In the genomic region with DNA sequence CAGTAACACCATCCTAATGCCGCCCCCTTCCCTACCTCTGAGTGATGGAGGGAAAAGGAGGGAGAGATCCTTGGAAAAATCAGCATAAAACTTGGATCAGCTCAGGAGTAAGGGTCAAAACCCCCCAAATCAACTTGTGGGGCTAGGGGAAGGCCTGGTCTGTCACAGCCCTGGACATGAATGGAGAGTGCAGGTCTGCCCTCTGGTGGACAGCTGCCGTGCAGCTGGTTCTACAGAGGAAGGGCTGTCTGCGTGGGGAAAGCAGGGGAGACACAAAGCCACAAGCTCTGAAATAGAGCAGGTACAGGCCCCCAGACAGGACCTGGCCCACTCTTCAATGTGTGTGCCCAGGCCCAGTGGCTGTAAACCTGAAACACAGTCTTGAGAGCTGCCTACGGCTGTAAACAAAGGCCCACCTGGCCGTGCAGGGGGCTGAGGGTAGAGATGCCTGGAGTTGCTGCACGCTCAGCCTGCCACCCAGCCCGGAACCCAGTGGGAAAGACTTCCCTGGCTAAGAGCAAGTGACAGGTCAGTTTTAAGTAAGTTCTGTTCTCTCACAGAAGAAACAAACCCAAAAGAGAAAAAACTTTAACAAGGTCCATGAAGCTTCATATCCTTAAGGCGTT, we compare ENCODE assay signal across 8 cellular contexts. TPM values are rescaled to one million over a fixed set of nuclear protein-coding genes. Genes with fewer than 3 reads are reported as not detected.
DNase-seq lines count a peak whose midpoint lies in the region; ATAC-seq, FAIRE-seq and TF ChIP-seq lines count a peak whose summit lies in the region.

No MANE protein-coding gene starts in this region.

- ATAC-seq in activated T-helper 17 cell treated with anti-CD3 and anti-CD28 coated beads, Interleukin-2, amount 50 U/mL, for 72 hours (replicated peaks) = peak; percentile 63
- ATAC-seq in foreskin keratinocyte (peak; percentile 57), pancreas (peak; percentile 44 to 77 (median 70)), GM19467 (IDR thresholded peaks at IDR 0.05; ENCODE audit: unreplicated experiment) (no peak), GM21717 (IDR thresholded peaks at IDR 0.05; ENCODE audit: unreplicated experiment) (no peak)

- H3K27me3 ChIP-seq in Peyer's patch (no peaks in the 10 kb centered on the region), foreskin keratinocyte (no peaks in the 10 kb centered on the region), pancreas (no peaks in the 10 kb centered on the region)

- H3K36me3 Mint-ChIP-seq in activated T-helper 17 cell treated with anti-CD3 and anti-CD28 coated beads, Interleukin-2, amount 50 U/mL, for 72 hours (ENCODE audit: low read depth) = peaks cover 81% of the 10 kb centered on the region

- peak overlapping the region; percentile 70 for H3K27ac Mint-ChIP-seq in activated T-helper 17 cell treated with anti-CD3 and anti-CD28 coated beads, Interleukin-2, amount 50 U/mL, for 72 hours

- H3K4me3 ChIP-seq in Peyer's patch = no peak overlapping the region
- no peak overlapping the region for H3K4me3 ChIP-seq in pancreas

- no peak overlapping the region for H3K27ac ChIP-seq in Peyer's patch
- no peak overlapping the region for H3K27ac ChIP-seq in foreskin keratinocyte
- no peak overlapping the region for H3K27ac ChIP-seq in pancreas

- intact Hi-C loops in pancreas (cut with DNase I) = loop anchor here in 2 of 3 donors (5.0 to 10.0 kb wide), 2 partner anchors 135 to 323 kb away; a partner anchor contains a TSS

- H3K9me3 ChIP-seq in Peyer's patch (no peaks in the 10 kb centered on the region), pancreas (no peaks in the 10 kb centered on the region)

- H3K9me3 Mint-ChIP-seq in activated T-helper 17 cell treated with anti-CD3 and anti-CD28 coated beads, Interleukin-2, amount 50 U/mL, for 72 hours = no peaks in the 10 kb centered on the region

- no peaks in the 10 kb centered on the region for H3K27me3 Mint-ChIP-seq in activated T-helper 17 cell treated with anti-CD3 and anti-CD28 coated beads, Interleukin-2, amount 50 U/mL, for 72 hours

- H3K4me1 ChIP-seq in Peyer's patch (peaks cover 0 to 13% (median 2%) of the 10 kb centered on the region in 4 donors), foreskin keratinocyte (no peaks in the 10 kb centered on the region), pancreas (no peaks in the 10 kb centered on the region)

- TF ChIP-seq CTCF in Peyer's patch (IDR thresholded peaks at IDR 0.05) = peak; percentile 42 to 83 (median 70)
- peak; percentile 80 for TF ChIP-seq CTCF in foreskin keratinocyte (conservative IDR thresholded peaks at IDR 0.05)
- TF ChIP-seq CTCF in pancreas (IDR thresholded peaks at IDR 0.05) = peak; percentile 32 to 79 (median 62)

- peaks cover 0 to 92% (median 0%) of the 10 kb centered on the region in 3 donors for H3K36me3 ChIP-seq in Peyer's patch
- peaks cover 9 to 57% (median 33%) of the 10 kb centered on the region in 3 donors for H3K36me3 ChIP-seq in pancreas

- DNase-seq in AG08396 (ENCODE audit: low spot score) (peak; percentile 80), GM19238 (ENCODE audit: insufficient read length, low spot score) (peak; percentile 66), Peyer's patch (peak; percentile 71 to 86 (median 76)), foreskin keratinocyte (no peak), pancreas (peak in 3 of 6 donors; percentile 64 to 76 (median 72))

- 72 to 73% methylated on average over 8 of the region's 8 CpGs for WGBS in pancreas, 2 donors

- TF ChIP-seq POLR2A in Peyer's patch (IDR thresholded peaks at IDR 0.05) = no peak

- no peak for FAIRE-seq in pancreas (lab: Jason Lieb, UNC)

- no peak overlapping the region for H3K4me3 Mint-ChIP-seq in activated T-helper 17 cell treated with anti-CD3 and anti-CD28 coated beads, Interleukin-2, amount 50 U/mL, for 72 hours

- peaks cover 6% of the 10 kb centered on the region for H3K4me1 Mint-ChIP-seq in activated T-helper 17 cell treated with anti-CD3 and anti-CD28 coated beads, Interleukin-2, amount 50 U/mL, for 72 hours

RNA-seq across cellular contexts. Expression of a gene that starts 16.4 kb away (rescaled TPM):
- total RNA-seq in Peyer's patch (100 to 1,000 TPM; 123 to 361 (median 213) TPM), foreskin keratinocyte (51.9 and 60.4 TPM in 2 replicates), pancreas (10 to 100 TPM; 23.1 to 42.2 (median 28.7) TPM)
- total RNA-seq in activated T-helper 17 cell treated with anti-CD3 and anti-CD28 coated beads, Interleukin-2, amount 50 U/mL, for 72 hours = 100 to 1,000 TPM; 117 to 179 TPM
- polyA plus RNA-seq in foreskin keratinocyte (41.7 and 48.1 TPM in 2 replicates), pancreas (10 to 100 TPM; 63.1 to 89.9 TPM)

Comparison
In these comparisons a context has a peak if more than half of its experiments do, and no peak if none do; other contexts are left out.
1. DNase-seq: peak in AG08396 (single experiment), GM19238 (single experiment) and Peyer's patch (3 of 3); none in foreskin keratinocyte (0 of 2).
2. ATAC-seq: peak in activated T-helper 17 cell treated with anti-CD3 and anti-CD28 coated beads, Interleukin-2, amount 50 U/mL, for 72 hours (single experiment), foreskin keratinocyte (single experiment) and pancreas (4 of 4); none in GM19467 (single experiment) and GM21717 (single experiment).
3. Peak in every context shown above with its lines, with median percentiles within 50 percentile points of each other: CTCF ChIP-seq.